In the genomic region with DNA sequence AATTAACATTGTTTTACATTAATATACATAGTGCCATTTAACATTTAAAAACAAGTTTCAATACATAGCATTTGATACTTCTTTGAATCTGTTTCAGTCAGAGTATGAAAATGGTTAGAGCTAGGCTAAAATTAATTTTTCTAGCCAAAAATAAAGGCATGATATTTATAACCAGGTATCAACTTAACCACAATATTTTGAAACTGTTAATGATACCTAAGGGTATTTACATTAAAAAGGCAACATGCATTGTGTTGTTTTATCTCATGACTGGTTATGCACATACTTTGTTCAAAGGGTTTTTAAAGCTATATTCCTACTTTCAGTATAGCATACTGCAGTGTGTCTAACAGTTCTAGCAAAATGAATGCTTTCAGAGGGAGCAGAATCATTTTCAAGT, we compare ENCODE assay signal across 13 cellular contexts.
DNase-seq lines count a peak whose midpoint lies in the region; ATAC-seq, FAIRE-seq and TF ChIP-seq lines count a peak whose summit lies in the region.
"Had no signal": no experiment of that assay in that cellular context is flagged by ENCODE, and none has a peak within 500 bp of the region (broad histone marks: within the 10 kb centered on the region; RNA-seq: fewer than 3 reads in every experiment).

No MANE protein-coding gene starts in this region.

- TF ChIP-seq CTCF in GM12878 (IDR thresholded peaks at IDR 0.05 in 2 of 3, conservative IDR thresholded peaks at IDR 0.05 in 1 of 3; ENCODE audit: control insufficient read depth in 2 of 3, extremely low read depth in 1 of 3, insufficient read depth in 1 of 3, low read depth in 3 of 3, low read length in 3 of 3) = no peak

- peak; percentile 35 for ATAC-seq in GM18861 (IDR thresholded peaks at IDR 0.05; ENCODE audit: unreplicated experiment)
- ATAC-seq in GM21390 (IDR thresholded peaks at IDR 0.05; ENCODE audit: unreplicated experiment) = peak; percentile 41
- peak; percentile 41 for ATAC-seq in HG03108 (IDR thresholded peaks at IDR 0.05; ENCODE audit: unreplicated experiment)
- peak; percentile 56 for ATAC-seq in GM12878
- ATAC-seq in left lobe of liver = no peak
- ATAC-seq: psoas muscle had no signal

- H2AFZ ChIP-seq in GM12878 (ENCODE audit: control insufficient read depth, low read depth, low read length) = no peak overlapping the region

- H3K4me3 ChIP-seq in GM12878 = no peak overlapping the region
- H3K4me3 ChIP-seq: psoas muscle had no signal

- TF ChIP-seq EP300 in GM12878 (IDR thresholded peaks at IDR 0.05; ENCODE audit: borderline replicate concordance in 1 of 2, control insufficient read depth in 1 of 2, low read depth in 2 of 2, low read length in 2 of 2) = 0 out of 4 replicates have a peak, but pooled peaks of 1 of the 2 experiments have one; percentile 8

- FAIRE-seq in GM12878 (lab: Jason Lieb, UNC) = no peak
- FAIRE-seq: endometrium had no signal

- in situ Hi-C loops in GM12878 (cut with MboI) = no loop called here

- DNase-seq in GM12878 (ENCODE audit: low read depth, low spot score) (no peak), GOT3 (lab: John Stamatoyannopoulos, UW) (no peak), amniotic stem cell (lab: John Stamatoyannopoulos, UW) (no peak), left lobe of liver (ENCODE audit: low spot score) (no peak)
- DNase-seq: activated CD4-positive, CD25-positive, alpha-beta regulatory T cell treated with anti-CD3 and anti-CD28 coated beads, Interleukin-2, amount 50 U/mL, for 72 hours; aorta; DMS153; psoas muscle; SHP77 treated with DMSO at 0.1 percent for 48 hours had no signal

- H3K9ac ChIP-seq in GM12878 (ENCODE audit: control insufficient read depth, insufficient read depth, low read length) = no peak overlapping the region

- H3K27ac ChIP-seq in GM12878 (ENCODE audit: control insufficient read depth, insufficient read depth) = peak overlapping the region; percentile 4; the same call in 1 of the 2 replicates
- H3K27ac ChIP-seq: psoas muscle had no signal

- no peaks in the 10 kb centered on the region for H3K36me3 ChIP-seq in GM12878 (ENCODE audit: control insufficient read depth in 2 of 2, insufficient read depth in 2 of 2, low read length in 1 of 2)

- peaks cover 19% of the 10 kb centered on the region for H3K79me2 ChIP-seq in GM12878 (ENCODE audit: control insufficient read depth, insufficient read depth, low read length)

- peaks cover 14% of the 10 kb centered on the region for H3K4me1 ChIP-seq in GM12878 (ENCODE audit: control insufficient read depth, insufficient read depth, low read length)
- H3K4me1 ChIP-seq: psoas muscle had no signal

- peaks cover 2% of the 10 kb centered on the region for H3K9me3 ChIP-seq in GM12878 (replicated peaks; ENCODE audit: control insufficient read depth, insufficient read depth, low read length)

- intact Hi-C loops in GM12878 (cut with micrococcal nuclease; ENCODE audit: unreplicated experiment) = no loop called here

- CTCF ChIA-PET in GM12878 (lab: Yijun Ruan, JAX) = interaction anchor here (0.7 to 3.3 kb wide), 11 partner anchors 10 to 158 kb away, joined by 3 to 26 read pairs (median 3); partner anchors contain the start of genes HS2ST1 and SELENOF

- SMC1A ChIA-PET in GM12878 (lab: Charles Lee; ENCODE audit: uncharacterized antibody, unreplicated experiment) = interaction anchor here (0.8 to 3.9 kb wide), 16 partner anchors 9 to 135 kb away, joined by 3 to 65 read pairs (median 6); partner anchors contain the start of genes HS2ST1 and SELENOF

- RAD21 ChIA-PET in GM12878 (lab: Charles Lee; ENCODE audit: unreplicated experiment) = interaction anchor here (1.1 to 3.1 kb wide), 9 partner anchors 10 to 177 kb away, joined by 3 to 34 read pairs (median 9); partner anchors contain the start of genes HS2ST1 and SELENOF

- no peaks in the 10 kb centered on the region for H3K27me3 ChIP-seq in GM12878 (replicated peaks in 1 of 2; ENCODE audit: control insufficient read depth in 2 of 2, insufficient read depth in 2 of 2, low read length in 1 of 2)

- BruUV-seq in GM12878 (replicated peaks; lab: Mats Ljungman, UMichigan) = no TSS peak

- TF ChIP-seq POLR2A in GM12878 (IDR thresholded peaks at IDR 0.05; ENCODE audit: low read depth, low read length) = no peak

- POLR2A ChIA-PET in GM12878 (lab: Charles Lee) = interaction anchor here (0.6 to 3.7 kb wide), 4 partner anchors 9 to 171 kb away, joined by 3 to 30 read pairs (median 11); partner anchors contain the start of genes HS2ST1 and SELENOF

- H4K20me1 ChIP-seq in GM12878 (ENCODE audit: control insufficient read depth, insufficient read depth) = no peaks in the 10 kb centered on the region

- peak overlapping the region; percentile 31 for H3K4me2 ChIP-seq in GM12878 (ENCODE audit: control insufficient read depth, insufficient read depth)

- TF ChIP-seq RAD21 in GM12878 (IDR thresholded peaks at IDR 0.05; ENCODE audit: insufficient read depth, low read depth, low read length) = no peak

TF ChIP-seq in GM12878, 131 proteins besides CTCF, POLR2A, EP300 and RAD21 (continues in another document):
- TF ChIP-seq REST (IDR thresholded peaks at IDR 0.05; ENCODE audit: low read depth, low read length) (no peak), MEF2A (IDR thresholded peaks at IDR 0.05; ENCODE audit: insufficient read depth, low read depth, low read length) (peak; percentile 87), RB1 (IDR thresholded peaks at IDR 0.05; ENCODE audit: borderline replicate concordance) (no peak), FOXM1 (IDR thresholded peaks at IDR 0.05; ENCODE audit: low read depth, low read length) (0 out of 2 replicates have a peak, but pooled peaks have one; percentile 46), RUNX3 (IDR thresholded peaks at IDR 0.05; ENCODE audit: low read length) (peak; percentile 56; the same call in 1 of the 2 replicates), NFIC (IDR thresholded peaks at IDR 0.05; ENCODE audit: low read depth, low read length) (peak; percentile 52; the same call in 1 of the 2 replicates), ZNF274 (IDR thresholded peaks at IDR 0.05; ENCODE audit: insufficient read depth, insufficient read length) (no peak)
- TF ChIP-seq, protein P1, sequence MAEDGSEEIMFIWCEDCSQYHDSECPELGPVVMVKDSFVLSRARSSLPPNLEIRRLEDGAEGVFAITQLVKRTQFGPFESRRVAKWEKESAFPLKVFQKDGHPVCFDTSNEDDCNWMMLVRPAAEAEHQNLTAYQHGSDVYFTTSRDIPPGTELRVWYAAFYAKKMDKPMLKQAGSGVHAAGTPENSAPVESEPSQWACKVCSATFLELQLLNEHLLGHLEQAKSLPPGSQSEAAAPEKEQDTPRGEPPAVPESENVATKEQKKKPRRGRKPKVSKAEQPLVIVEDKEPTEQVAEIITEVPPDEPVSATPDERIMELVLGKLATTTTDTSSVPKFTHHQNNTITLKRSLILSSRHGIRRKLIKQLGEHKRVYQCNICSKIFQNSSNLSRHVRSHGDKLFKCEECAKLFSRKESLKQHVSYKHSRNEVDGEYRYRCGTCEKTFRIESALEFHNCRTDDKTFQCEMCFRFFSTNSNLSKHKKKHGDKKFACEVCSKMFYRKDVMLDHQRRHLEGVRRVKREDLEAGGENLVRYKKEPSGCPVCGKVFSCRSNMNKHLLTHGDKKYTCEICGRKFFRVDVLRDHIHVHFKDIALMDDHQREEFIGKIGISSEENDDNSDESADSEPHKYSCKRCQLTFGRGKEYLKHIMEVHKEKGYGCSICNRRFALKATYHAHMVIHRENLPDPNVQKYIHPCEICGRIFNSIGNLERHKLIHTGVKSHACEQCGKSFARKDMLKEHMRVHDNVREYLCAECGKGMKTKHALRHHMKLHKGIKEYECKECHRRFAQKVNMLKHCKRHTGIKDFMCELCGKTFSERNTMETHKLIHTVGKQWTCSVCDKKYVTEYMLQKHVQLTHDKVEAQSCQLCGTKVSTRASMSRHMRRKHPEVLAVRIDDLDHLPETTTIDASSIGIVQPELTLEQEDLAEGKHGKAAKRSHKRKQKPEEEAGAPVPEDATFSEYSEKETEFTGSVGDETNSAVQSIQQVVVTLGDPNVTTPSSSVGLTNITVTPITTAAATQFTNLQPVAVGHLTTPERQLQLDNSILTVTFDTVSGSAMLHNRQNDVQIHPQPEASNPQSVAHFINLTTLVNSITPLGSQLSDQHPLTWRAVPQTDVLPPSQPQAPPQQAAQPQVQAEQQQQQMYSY (CRISPR knock-in tag; IDR thresholded peaks at IDR 0.05) = no peak
- TF ChIP-seq, protein P2, sequence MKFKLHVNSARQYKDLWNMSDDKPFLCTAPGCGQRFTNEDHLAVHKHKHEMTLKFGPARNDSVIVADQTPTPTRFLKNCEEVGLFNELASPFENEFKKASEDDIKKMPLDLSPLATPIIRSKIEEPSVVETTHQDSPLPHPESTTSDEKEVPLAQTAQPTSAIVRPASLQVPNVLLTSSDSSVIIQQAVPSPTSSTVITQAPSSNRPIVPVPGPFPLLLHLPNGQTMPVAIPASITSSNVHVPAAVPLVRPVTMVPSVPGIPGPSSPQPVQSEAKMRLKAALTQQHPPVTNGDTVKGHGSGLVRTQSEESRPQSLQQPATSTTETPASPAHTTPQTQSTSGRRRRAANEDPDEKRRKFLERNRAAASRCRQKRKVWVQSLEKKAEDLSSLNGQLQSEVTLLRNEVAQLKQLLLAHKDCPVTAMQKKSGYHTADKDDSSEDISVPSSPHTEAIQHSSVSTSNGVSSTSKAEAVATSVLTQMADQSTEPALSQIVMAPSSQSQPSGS (IDR thresholded peaks at IDR 0.05; ENCODE audit: low read length) = 0 out of 2 replicates have a peak, but pooled peaks have one; percentile 55
